1 cellular context compared by ENCODE assay signal in genomic region chr1:58528518-58528917, GRCh38.
TF ChIP-seq lines count a peak whose summit lies in the region.

No MANE protein-coding gene starts in this region.

TF ChIP-seq in SK-N-SH, 30 proteins besides CTCF, POLR2A, EP300 and RAD21 (continued from another document):
- no peak for TF ChIP-seq EZH2phosphoT487 (IDR thresholded peaks at IDR 0.05; ENCODE audit: borderline replicate concordance, low read depth)
- TF ChIP-seq ZBTB33 (IDR thresholded peaks at IDR 0.05; ENCODE audit: borderline replicate concordance, low read depth), result no peak
- TF ChIP-seq RCOR1 (IDR thresholded peaks at IDR 0.05; ENCODE audit: low read length), result no peak
- TF ChIP-seq GABPA (IDR thresholded peaks at IDR 0.05; ENCODE audit: low read depth), result no peak
- TF ChIP-seq, protein P1, sequence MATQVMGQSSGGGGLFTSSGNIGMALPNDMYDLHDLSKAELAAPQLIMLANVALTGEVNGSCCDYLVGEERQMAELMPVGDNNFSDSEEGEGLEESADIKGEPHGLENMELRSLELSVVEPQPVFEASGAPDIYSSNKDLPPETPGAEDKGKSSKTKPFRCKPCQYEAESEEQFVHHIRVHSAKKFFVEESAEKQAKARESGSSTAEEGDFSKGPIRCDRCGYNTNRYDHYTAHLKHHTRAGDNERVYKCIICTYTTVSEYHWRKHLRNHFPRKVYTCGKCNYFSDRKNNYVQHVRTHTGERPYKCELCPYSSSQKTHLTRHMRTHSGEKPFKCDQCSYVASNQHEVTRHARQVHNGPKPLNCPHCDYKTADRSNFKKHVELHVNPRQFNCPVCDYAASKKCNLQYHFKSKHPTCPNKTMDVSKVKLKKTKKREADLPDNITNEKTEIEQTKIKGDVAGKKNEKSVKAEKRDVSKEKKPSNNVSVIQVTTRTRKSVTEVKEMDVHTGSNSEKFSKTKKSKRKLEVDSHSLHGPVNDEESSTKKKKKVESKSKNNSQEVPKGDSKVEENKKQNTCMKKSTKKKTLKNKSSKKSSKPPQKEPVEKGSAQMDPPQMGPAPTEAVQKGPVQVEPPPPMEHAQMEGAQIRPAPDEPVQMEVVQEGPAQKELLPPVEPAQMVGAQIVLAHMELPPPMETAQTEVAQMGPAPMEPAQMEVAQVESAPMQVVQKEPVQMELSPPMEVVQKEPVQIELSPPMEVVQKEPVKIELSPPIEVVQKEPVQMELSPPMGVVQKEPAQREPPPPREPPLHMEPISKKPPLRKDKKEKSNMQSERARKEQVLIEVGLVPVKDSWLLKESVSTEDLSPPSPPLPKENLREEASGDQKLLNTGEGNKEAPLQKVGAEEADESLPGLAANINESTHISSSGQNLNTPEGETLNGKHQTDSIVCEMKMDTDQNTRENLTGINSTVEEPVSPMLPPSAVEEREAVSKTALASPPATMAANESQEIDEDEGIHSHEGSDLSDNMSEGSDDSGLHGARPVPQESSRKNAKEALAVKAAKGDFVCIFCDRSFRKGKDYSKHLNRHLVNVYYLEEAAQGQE (IDR thresholded peaks at IDR 0.05; ENCODE audit: low read depth, low read length), result no peak
- TF ChIP-seq RFX5 (IDR thresholded peaks at IDR 0.05; ENCODE audit: low read length), result no peak
- no peak for TF ChIP-seq ELF1 (IDR thresholded peaks at IDR 0.05)
- no peak for TF ChIP-seq YY1 (IDR thresholded peaks at IDR 0.05; ENCODE audit: low read depth)
- no peak for TF ChIP-seq NFIC (IDR thresholded peaks at IDR 0.05; ENCODE audit: borderline replicate concordance)
- TF ChIP-seq FOXJ3 (CRISPR knock-in tag; IDR thresholded peaks at IDR 0.05), result no peak
